ENCODE assay signal across 20 cellular contexts in genomic region chr10:20257422-20257821, GRCh38.
DNase-seq lines count a peak whose midpoint lies in the region; ATAC-seq and TF ChIP-seq lines count a peak whose summit lies in the region.
"Had no signal": no experiment of that assay in that cellular context is flagged by ENCODE, and none has a peak within 500 bp of the region (broad histone marks: within the 10 kb centered on the region; RNA-seq: fewer than 3 reads in every experiment).

No MANE protein-coding gene starts in this region.

- no peak overlapping the region for H3K4me2 ChIP-seq in mammary epithelial cell (ENCODE audit: insufficient read depth, low read depth, low read length)
- H3K4me2 ChIP-seq: BLaER1 treated with 17β-estradiol and CSF1 and Interleukin-3, amounts not matched to agents 10 nM and 100 nM had no signal

- H4K20me1 ChIP-seq in mammary epithelial cell (ENCODE audit: insufficient read depth, low read length): no peaks in the 10 kb centered on the region
- H4K20me1 ChIP-seq: BLaER1 treated with 17β-estradiol and CSF1 and Interleukin-3, amounts not matched to agents 10 nM and 100 nM had no signal

- dilution Hi-C loops in mammary epithelial cell (cut with HindIII; ENCODE audit: low sequenced_read_pairs): no loop called here

- H3K27me3 ChIP-seq in HUES64 (ENCODE audit: insufficient read depth, low read length): no peaks in the 10 kb centered on the region
- H3K27me3 ChIP-seq in mammary epithelial cell (ENCODE audit: insufficient read depth, low read length): no peaks in the 10 kb centered on the region
- no peaks in the 10 kb centered on the region for H3K27me3 ChIP-seq in kidney epithelial cell (ENCODE audit: control insufficient read depth, insufficient read depth, low read length)
- H3K27me3 ChIP-seq: BLaER1 treated with 17β-estradiol and CSF1 and Interleukin-3, amounts not matched to agents 10 nM and 100 nM; uterus had no signal

- TF ChIP-seq CTCF in mammary epithelial cell (conservative IDR thresholded peaks at IDR 0.05 in 1 of 2, IDR thresholded peaks at IDR 0.05 in 1 of 2; ENCODE audit: extremely low read depth in 1 of 2, insufficient read depth in 1 of 2, low read depth in 1 of 2, low read length in 2 of 2): no peak
- no peak for TF ChIP-seq CTCF in kidney epithelial cell (IDR thresholded peaks at IDR 0.05; ENCODE audit: insufficient read depth, low read length, poor library complexity, severe bottlenecking)

- peaks cover 24% of the 10 kb centered on the region for H3K4me1 ChIP-seq in HUES64 (ENCODE audit: insufficient read depth, low read length)
- H3K4me1 ChIP-seq in mammary epithelial cell (ENCODE audit: insufficient read depth, low read length): peaks cover 2% of the 10 kb centered on the region
- H3K4me1 ChIP-seq: BLaER1 treated with 17β-estradiol and CSF1 and Interleukin-3, amounts not matched to agents 10 nM and 100 nM; uterus had no signal

- peak overlapping the region; percentile 63 for H3K27ac ChIP-seq in HUES64 (ENCODE audit: low read depth, low read length)
- no peak overlapping the region for H3K27ac ChIP-seq in mammary epithelial cell (ENCODE audit: insufficient read depth, low read depth, low read length)
- H3K27ac ChIP-seq: BLaER1 treated with 17β-estradiol and CSF1 and Interleukin-3, amounts not matched to agents 10 nM and 100 nM; uterus had no signal

- H2AFZ ChIP-seq in mammary epithelial cell (ENCODE audit: low read depth, low read length): no peak overlapping the region

- BruUV-seq in mammary epithelial cell (replicated peaks; lab: Mats Ljungman, UMichigan): no TSS peak

- H3K9ac ChIP-seq in HUES64 (ENCODE audit: low read depth, low read length): 0 out of 2 replicates have a peak overlapping the region, but pooled peaks have one; percentile 8
- H3K9ac ChIP-seq in mammary epithelial cell (ENCODE audit: insufficient read depth, low read length): no peak overlapping the region
- H3K9ac ChIP-seq: BLaER1 treated with 17β-estradiol and CSF1 and Interleukin-3, amounts not matched to agents 10 nM and 100 nM had no signal

- CTCF ChIA-PET in mammary epithelial cell (lab: Charles Lee; ENCODE audit: low non-redundant PET): no interaction called here

- no peaks in the 10 kb centered on the region for H3K79me2 ChIP-seq in mammary epithelial cell (ENCODE audit: insufficient read depth, low read length)

- intact Hi-C loops in mammary epithelial cell (cut with micrococcal nuclease): no loop called here
- intact Hi-C loops in head of caudate nucleus (cut with DNase I): no loop called here

- in situ Hi-C loops in mammary epithelial cell (cut with MboI; ENCODE audit: low sequenced_read_pairs in 2 of 2): no loop called here

- H3K4me3 ChIP-seq in HUES64 (ENCODE audit: low read length) (0 out of 2 replicates have a peak overlapping the region, but pooled peaks have one; percentile 5), mammary epithelial cell (replicated peaks in 1 of 3; ENCODE audit: insufficient read depth in 1 of 3, low read depth in 2 of 3, low read length in 3 of 3) (no peak overlapping the region), kidney epithelial cell (ENCODE audit: low read depth, low read length) (no peak overlapping the region)
- H3K4me3 ChIP-seq: BLaER1 treated with 17β-estradiol and CSF1 and Interleukin-3, amounts not matched to agents 10 nM and 100 nM; HAP-1; uterus had no signal

- 0% methylated on average over 1 of the region's 2 CpGs for WGBS in HUES64
- 45% methylated on average over 2 of the region's 2 CpGs for WGBS in mammary epithelial cell (ENCODE audit: low coverage, missing lambda C conversion rate)

- DNase-seq in mammary epithelial cell: peak; percentile 35
- DNase-seq in kidney epithelial cell (ENCODE audit: low read depth): peak; percentile 10
- no peak for DNase-seq in NCI-H446 treated with DMSO at 0.1 percent for 48 hours (lab: John Stamatoyannopoulos, UW)
- no peak for DNase-seq in head of caudate nucleus
- no peak for DNase-seq in CD1c-positive myeloid dendritic cell (ENCODE audit: extremely low spot score)
- DNase-seq: ACHN; activated CD4-positive, alpha-beta T cell treated with anti-CD3 and anti-CD28 coated beads, Interleukin-2, amount 10 ng/mL, durations not matched to agents 24 days and 14 days; activated naive CD8-positive, alpha-beta T cell treated with anti-CD3 and anti-CD28 coated beads for 36 hours; effector memory CD8-positive, alpha-beta T cell; NCI-H1417 treated with DMSO at 0.1 percent for 48 hours; SIG-M5; substantia nigra; uterus had no signal

- 0 out of 2 replicates have a peak, but pooled peaks cover 3% of the 10 kb centered on the region for H3K9me3 ChIP-seq in HUES64 (ENCODE audit: insufficient read depth, low read depth, low read length)
- no peaks in the 10 kb centered on the region for H3K9me3 ChIP-seq in mammary epithelial cell (replicated peaks; ENCODE audit: insufficient read depth, low read length)
- H3K9me3 ChIP-seq: HAP-1, uterus had no signal

- ATAC-seq in GM19397 (IDR thresholded peaks at IDR 0.05; ENCODE audit: unreplicated experiment): peak; percentile 55
- ATAC-seq in HG03159 (IDR thresholded peaks at IDR 0.05; ENCODE audit: unreplicated experiment): no peak
- ATAC-seq: activated T-helper 17 cell treated with anti-CD3 and anti-CD28 coated beads, Interleukin-2, amount 50 U/mL, for 72 hours; effector memory CD8-positive, alpha-beta T cell; natural killer cell treated with Interleukin-12 subunit alpha and Interleukin-12 subunit beta and Interleukin-15 and Interleukin-18, amount 100 ng/mL, for 72 hours had no signal

- H3K36me3 ChIP-seq in HUES64 (ENCODE audit: insufficient read depth, low read length): no peaks in the 10 kb centered on the region
- no peaks in the 10 kb centered on the region for H3K36me3 ChIP-seq in mammary epithelial cell (ENCODE audit: insufficient read depth, low read length)
- H3K36me3 ChIP-seq in kidney epithelial cell (ENCODE audit: control insufficient read depth, insufficient read depth, low read length): no peaks in the 10 kb centered on the region
- H3K36me3 ChIP-seq: HAP-1, uterus had no signal

Comparison
In these comparisons a context has a peak if more than half of its experiments do, and no peak if none do; other contexts are left out.
1. DNase-seq: peak in mammary epithelial cell (single experiment) and kidney epithelial cell (single experiment); none in NCI-H446 treated with DMSO at 0.1 percent for 48 hours (single experiment), head of caudate nucleus (0 of 42) and CD1c-positive myeloid dendritic cell (single experiment).